ENCODE assay signal across 1 cellular context in the genomic region with DNA sequence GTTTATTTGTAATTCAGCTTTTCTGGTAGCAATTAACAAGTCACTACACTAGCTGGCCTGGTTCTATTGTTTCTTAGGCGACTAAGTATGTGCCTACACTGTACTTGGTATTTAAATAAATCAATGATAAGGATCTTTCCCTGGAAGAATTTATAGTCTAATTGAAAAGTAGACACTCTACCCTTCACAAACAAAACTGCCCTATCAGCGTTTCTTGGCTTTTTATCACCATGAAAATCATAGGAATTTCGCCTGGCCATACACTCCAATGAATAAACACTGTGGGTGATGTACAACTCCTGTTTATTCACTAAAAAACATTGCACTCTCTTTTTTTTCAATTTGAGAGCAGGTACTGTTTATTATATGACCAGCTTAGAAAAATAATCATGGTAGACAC.
TF ChIP-seq lines count a peak whose summit lies in the region.

No MANE protein-coding gene starts in this region.

TF ChIP-seq in HEK293, 187 proteins besides CTCF, POLR2A, EP300 and RAD21 (continued from another document):
- TF ChIP-seq, protein P1, sequence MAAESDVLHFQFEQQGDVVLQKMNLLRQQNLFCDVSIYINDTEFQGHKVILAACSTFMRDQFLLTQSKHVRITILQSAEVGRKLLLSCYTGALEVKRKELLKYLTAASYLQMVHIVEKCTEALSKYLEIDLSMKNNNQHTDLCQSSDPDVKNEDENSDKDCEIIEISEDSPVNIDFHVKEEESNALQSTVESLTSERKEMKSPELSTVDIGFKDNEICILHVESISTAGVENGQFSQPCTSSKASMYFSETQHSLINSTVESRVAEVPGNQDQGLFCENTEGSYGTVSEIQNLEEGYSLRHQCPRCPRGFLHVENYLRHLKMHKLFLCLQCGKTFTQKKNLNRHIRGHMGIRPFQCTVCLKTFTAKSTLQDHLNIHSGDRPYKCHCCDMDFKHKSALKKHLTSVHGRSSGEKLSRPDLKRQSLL (tag by site-specific recombination; IDR thresholded peaks at IDR 0.05), result no peak
- TF ChIP-seq ZNF335 (tag by site-specific recombination; conservative IDR thresholded peaks at IDR 0.05), result peak; percentile 51; the same call in 1 of the 2 replicates
TF ChIP-seq in HEK293: peak in this region for 1.
